Comparison of ENCODE assay signal across 9 cellular contexts in the genomic region with DNA sequence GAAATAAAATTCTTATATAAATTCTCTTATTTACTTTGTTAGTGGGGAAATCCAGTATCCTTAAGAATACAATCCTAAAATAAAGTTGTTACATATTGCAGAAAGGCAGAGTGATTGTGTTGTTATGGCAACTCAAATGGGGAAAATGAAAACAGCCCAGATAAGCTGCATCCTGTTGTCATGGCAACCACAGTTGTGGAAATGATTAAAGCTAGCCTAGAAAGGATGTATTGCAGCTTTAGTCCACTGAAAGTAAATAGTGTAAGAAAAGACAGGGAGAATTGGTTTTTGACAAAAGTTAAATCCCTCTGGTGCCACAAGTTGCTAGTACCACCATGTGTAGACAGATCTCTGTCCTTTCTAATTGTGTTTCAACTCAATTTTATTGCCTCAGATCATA. TPM values are rescaled to one million over a fixed set of nuclear protein-coding genes. Genes with fewer than 3 reads are reported as not detected.
DNase-seq lines count a peak whose midpoint lies in the region; ATAC-seq and TF ChIP-seq lines count a peak whose summit lies in the region.
"Had no signal": no experiment of that assay in that cellular context is flagged by ENCODE, and none has a peak within 500 bp of the region (broad histone marks: within the 10 kb centered on the region; RNA-seq: fewer than 3 reads in every experiment).

No MANE protein-coding gene starts in this region.

- no peak for TF ChIP-seq CTCF in HFF-Myc (IDR thresholded peaks at IDR 0.05; ENCODE audit: low read depth, low read length, missing control alignments)
- TF ChIP-seq CTCF in gastroesophageal sphincter (IDR thresholded peaks at IDR 0.05), result no peak

- TF ChIP-seq EP300 in gastroesophageal sphincter (IDR thresholded peaks at IDR 0.05), result no peak

- H3K4me1 ChIP-seq in adipocyte (ENCODE audit: control insufficient read depth, insufficient read depth, low read length), result no peaks in the 10 kb centered on the region
- peaks cover 0 to 16% (median 0%) of the 10 kb centered on the region in 3 donors for H3K4me1 ChIP-seq in gastroesophageal sphincter
- H3K4me1 ChIP-seq: BLaER1 had no signal

- no peak for TF ChIP-seq POLR2A in gastroesophageal sphincter (IDR thresholded peaks at IDR 0.05)

- H3K36me3 ChIP-seq in adipocyte (ENCODE audit: control insufficient read depth, insufficient read depth, low read length, severe bottlenecking) (no peaks in the 10 kb centered on the region), gastroesophageal sphincter (no peaks in the 10 kb centered on the region)

- H3K27me3 ChIP-seq in adipocyte (replicated peaks; ENCODE audit: control insufficient read depth, insufficient read depth, low read length), result no peaks in the 10 kb centered on the region
- H3K27me3 ChIP-seq in gastroesophageal sphincter, result no peaks in the 10 kb centered on the region
- H3K27me3 ChIP-seq: BLaER1 had no signal

- ATAC-seq in HG03469 (IDR thresholded peaks at IDR 0.05; ENCODE audit: unreplicated experiment), result no peak
- ATAC-seq in gastroesophageal sphincter, result no peak

- no peak overlapping the region for H3K4me3 ChIP-seq in HFF-Myc (replicated peaks; ENCODE audit: low read depth, low read length)
- H3K4me3 ChIP-seq in adipocyte (ENCODE audit: low read length), result no peak overlapping the region
- H3K4me3 ChIP-seq in gastroesophageal sphincter, result no peak overlapping the region
- H3K4me3 ChIP-seq: BLaER1 had no signal

- no peak overlapping the region for H3K9ac ChIP-seq in adipocyte (ENCODE audit: low read length)
- H3K9ac ChIP-seq: BLaER1 had no signal

- DNase-seq in NCI-H1417 (lab: John Stamatoyannopoulos, UW) (peak in 2 of 3 experiments; percentile 21 to 65), NCI-H1417 treated with DMSO at 0.1 percent for 48 hours (lab: John Stamatoyannopoulos, UW) (no peak), HFF-Myc (ENCODE audit: extremely low read depth, low read depth) (peak; percentile 66), adipocyte (ENCODE audit: low read depth) (peak; percentile 69), lung microvascular endothelial cell (ENCODE audit: low read depth in 2 of 2) (peak; percentile 90), GM19238 (ENCODE audit: insufficient read length, low spot score) (no peak)

- no peak overlapping the region for H3K27ac ChIP-seq in gastroesophageal sphincter
- H3K27ac ChIP-seq: BLaER1 had no signal

- H3K9me3 ChIP-seq in adipocyte (ENCODE audit: control insufficient read depth, low read length) (no peaks in the 10 kb centered on the region), gastroesophageal sphincter (no peaks in the 10 kb centered on the region)
- H3K9me3 ChIP-seq: BLaER1 had no signal

RNA-seq across cellular contexts. Expression of a gene that starts 43.2 kb away (rescaled TPM):
- total RNA-seq in lung microvascular endothelial cell, result 7.1 and 7.2 TPM in 2 replicates
- total RNA-seq in gastroesophageal sphincter, result 10 to 100 TPM in 3 of 4 donors, 1 to 10 TPM in 1; 9.0 to 15.6 (median 14.1) TPM

Comparison
In these comparisons a context has a peak if more than half of its experiments do, and no peak if none do; other contexts are left out.
1. DNase-seq: peak in NCI-H1417 (2 of 3), HFF-Myc (single experiment), adipocyte (single experiment) and lung microvascular endothelial cell (2 of 2); none in NCI-H1417 treated with DMSO at 0.1 percent for 48 hours (single experiment) and GM19238 (single experiment).